Comparison of ENCODE assay signal across 10 cellular contexts in the genomic region with DNA sequence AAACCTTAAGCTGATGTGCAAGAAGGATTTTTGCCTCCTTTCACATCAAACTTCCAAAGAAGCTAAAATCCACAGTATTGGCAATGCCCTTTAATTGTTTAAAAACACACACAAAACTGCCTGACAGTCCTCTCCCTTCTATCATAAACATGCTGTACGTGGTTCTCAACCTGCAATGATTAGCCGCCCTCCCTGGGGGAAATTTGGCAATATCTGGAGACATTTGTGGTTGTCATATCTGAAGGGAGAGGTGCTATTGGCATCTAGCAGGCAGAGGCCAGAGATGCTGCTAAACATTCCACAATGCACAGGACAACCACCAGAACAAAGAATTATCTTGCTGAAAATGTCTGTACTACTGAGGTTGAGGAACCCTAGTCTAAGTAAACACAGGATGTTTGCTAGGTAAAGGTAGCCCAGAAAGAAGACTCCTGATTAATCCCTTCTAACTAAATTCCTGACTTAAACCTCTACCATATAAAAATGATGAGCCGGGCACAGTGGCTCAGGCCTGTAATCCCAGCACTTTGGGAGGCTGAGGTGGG. TPM values are rescaled to one million over a fixed set of nuclear protein-coding genes. Genes with fewer than 3 reads are reported as not detected.
DNase-seq lines count a peak whose midpoint lies in the region; ATAC-seq and TF ChIP-seq lines count a peak whose summit lies in the region.
"Had no signal": no experiment of that assay in that cellular context is flagged by ENCODE, and none has a peak within 500 bp of the region (broad histone marks: within the 10 kb centered on the region; RNA-seq: fewer than 3 reads in every experiment).

No MANE protein-coding gene starts in this region.

- H3K4me3 ChIP-seq in esophagus muscularis mucosa = peak overlapping the region; percentile 65 to 86 (median 72)
- H3K4me3 ChIP-seq in sigmoid colon = peak overlapping the region in 1 of 4 donors; percentile 68

- no peaks in the 10 kb centered on the region for H3K36me3 ChIP-seq in esophagus muscularis mucosa
- H3K36me3 ChIP-seq in sigmoid colon = no peaks in the 10 kb centered on the region

- 83% methylated on average over 3 of the region's 3 CpGs for WGBS in esophagus muscularis mucosa
- 68 to 81% methylated on average over 3 of the region's 3 CpGs for WGBS in sigmoid colon, 2 donors

- peak overlapping the region; percentile 59 for H3K27ac Mint-ChIP-seq in T-helper 17 cell

- TF ChIP-seq CTCF in esophagus muscularis mucosa (IDR thresholded peaks at IDR 0.05) = no peak
- no peak for TF ChIP-seq CTCF in sigmoid colon (IDR thresholded peaks at IDR 0.05)

- no peaks in the 10 kb centered on the region for H3K36me3 Mint-ChIP-seq in T-helper 17 cell (ENCODE audit: low read depth)

- TF ChIP-seq POLR2A in esophagus muscularis mucosa (IDR thresholded peaks at IDR 0.05; ENCODE audit: low read depth) (no peak), sigmoid colon (IDR thresholded peaks at IDR 0.05) (no peak)

- H3K9me3 ChIP-seq in T-helper 17 cell (ENCODE audit: control insufficient read depth, low read length, poor library complexity, severe bottlenecking) = no peaks in the 10 kb centered on the region
- H3K9me3 ChIP-seq in esophagus muscularis mucosa = no peaks in the 10 kb centered on the region
- H3K9me3 ChIP-seq in sigmoid colon = no peaks in the 10 kb centered on the region

- intact Hi-C loops in esophagus muscularis mucosa (cut with DNase I) = no loop called here
- intact Hi-C loops in sigmoid colon (cut with DNase I) = no loop called here

- TF ChIP-seq EP300 in esophagus muscularis mucosa (IDR thresholded peaks at IDR 0.05) (no peak), sigmoid colon (IDR thresholded peaks at IDR 0.05) (no peak)

- no peak for ATAC-seq in T-helper 17 cell
- no peak for ATAC-seq in GM21423 (IDR thresholded peaks at IDR 0.05; ENCODE audit: unreplicated experiment)
- no peak for ATAC-seq in GM21786 (IDR thresholded peaks at IDR 0.05; ENCODE audit: unreplicated experiment)

- H3K4me1 ChIP-seq in esophagus muscularis mucosa (peaks cover 0 to 16% (median 12%) of the 10 kb centered on the region in 4 donors), sigmoid colon (peaks cover 0 to 11% (median 3%) of the 10 kb centered on the region in 4 donors)

- peak overlapping the region; percentile 90 for H3K4me3 Mint-ChIP-seq in T-helper 17 cell

- peak; percentile 50 for DNase-seq in DMS53 (lab: John Stamatoyannopoulos, UW)
- no peak for DNase-seq in T-helper 17 cell
- DNase-seq in esophagus muscularis mucosa (ENCODE audit: extremely low spot score) = no peak
- DNase-seq in sigmoid colon = no peak
- no peak for DNase-seq in central memory CD4-positive, alpha-beta T cell
- DNase-seq in caudate nucleus (lab: John Stamatoyannopoulos, UW) = no peak
- DNase-seq: MM.1S had no signal

- H3K27me3 ChIP-seq in esophagus muscularis mucosa (no peaks in the 10 kb centered on the region), sigmoid colon (no peaks in the 10 kb centered on the region)

- peak overlapping the region; percentile 84 to 91 (median 86) for H3K27ac ChIP-seq in esophagus muscularis mucosa (replicated peaks in 1 of 4)
- H3K27ac ChIP-seq in sigmoid colon = peak overlapping the region; percentile 83 to 88 (median 86)
- H3K27ac ChIP-seq in caudate nucleus (ENCODE audit: low read depth, low read length) = no peak overlapping the region

- peaks cover 2% of the 10 kb centered on the region for H3K4me1 Mint-ChIP-seq in T-helper 17 cell

- H3K27me3 Mint-ChIP-seq in T-helper 17 cell = peaks cover 4% of the 10 kb centered on the region

RNA-seq across cellular contexts. Expression of a gene that starts 1.2 kb away (rescaled TPM):
- total RNA-seq in T-helper 17 cell (not detected), esophagus muscularis mucosa (not detected), sigmoid colon (not detected)
- not detected for polyA plus RNA-seq in sigmoid colon
- total RNA-seq: urinary bladder had no signal
- polyA plus RNA-seq: urinary bladder had no signal

RNA-seq across cellular contexts. Expression of a gene that starts 21.8 kb away (rescaled TPM):
- total RNA-seq in T-helper 17 cell (1 to 10 TPM in 1 of 2 donors, under 1 TPM in 1; 0.65 to 1.1 TPM), esophagus muscularis mucosa (under 1 TPM; 0.42 to 0.57 (median 0.48) TPM), sigmoid colon (1 to 10 TPM in 1 of 4 donors, under 1 TPM in 3; 0.33 to 2.2 (median 0.45) TPM)
- 1 to 10 TPM; 2.2 to 3.7 (median 3.6) TPM for polyA plus RNA-seq in sigmoid colon

RNA-seq across cellular contexts. Expression of a gene that starts 31.3 kb away (rescaled TPM):
- total RNA-seq in T-helper 17 cell (1 to 10 TPM; 5.4 to 6.1 TPM), esophagus muscularis mucosa (10 to 100 TPM in 2 of 4 donors, 1 to 10 TPM in 2; 6.2 to 13.7 (median 10.4) TPM), sigmoid colon (10 to 100 TPM in 2 of 4 donors, 1 to 10 TPM in 2; 5.6 to 20.0 (median 9.6) TPM)
- 1 to 10 TPM; 4.6 to 9.0 (median 5.1) TPM for polyA plus RNA-seq in sigmoid colon

RNA-seq across cellular contexts. Expression of a gene that starts 44.5 kb away (rescaled TPM):
- total RNA-seq in T-helper 17 cell = 10 to 100 TPM; 11.1 to 16.1 TPM
- 100 to 1,000 TPM in 3 of 4 donors, 10 to 100 TPM in 1; 36.8 to 186 (median 128) TPM for total RNA-seq in esophagus muscularis mucosa
- 100 to 1,000 TPM in 2 of 4 donors, 10 to 100 TPM in 2; 44.7 to 125 (median 99.0) TPM for total RNA-seq in sigmoid colon
- 10 to 100 TPM; 19.2 to 36.8 (median 22.9) TPM for polyA plus RNA-seq in sigmoid colon

RNA-seq across cellular contexts. Expression of a gene that starts 54.7 kb away (rescaled TPM):
- total RNA-seq in T-helper 17 cell (under 1 TPM in 1 of 2 donors, not detected in 1; 0.07 TPM), esophagus muscularis mucosa (under 1 TPM; under 0.01 to 0.80 (median 0.34) TPM), sigmoid colon (1 to 10 TPM in 1 of 4 donors, under 1 TPM in 2, not detected in 1; 0.28 to 1.2 (median 0.49) TPM)
- polyA plus RNA-seq in sigmoid colon = under 1 TPM in 1 of 3 donors, not detected in 2; 0.03 TPM
